Comparison of ENCODE assay signal across 35 cellular contexts in genomic region chr16:5315914-5316313, GRCh38.
"Had no signal": no experiment of that assay in that cellular context is flagged by ENCODE, and none has a peak within 500 bp of the region (broad histone marks: within the 10 kb centered on the region; RNA-seq: fewer than 3 reads in every experiment).

No MANE protein-coding gene starts in this region.

- H3K27me3 ChIP-seq: MG63 had no signal

- H3K36me3 ChIP-seq: MG63 had no signal

- H3K9ac ChIP-seq: KMS-11 had no signal

- H3K4me2 ChIP-seq: KMS-11 had no signal

- H3K27ac ChIP-seq: KMS-11 had no signal

- H3K4me3 ChIP-seq: MG63 had no signal

- DNase-seq: Karpas-422, Kasumi-1, MG63, MM.1S, MV-4-11, NCI-H1048, NCI-H1092, NCI-H1092 treated with DMSO at 0.1 percent for 48 hours, NCI-H1105, NCI-H1105 treated with DMSO at 0.1 percent for 48 hours, NCI-H1417, NCI-H1417 treated with DMSO at 0.1 percent for 48 hours, NCI-H1436, NCI-H1436 treated with DMSO at 0.1 percent for 48 hours, NCI-H146, NCI-H1694, NCI-H1694 treated with DMSO at 0.1 percent for 48 hours, NCI-H187, NCI-H187 treated with DMSO at 0.1 percent for 48 hours, NCI-H1930, NCI-H2029, NCI-H2029 treated with DMSO at 0.1 percent for 48 hours, NCI-H2081, NCI-H2081 treated with DMSO at 0.1 percent for 48 hours, NCI-H2107, NCI-H2171, NCI-H2171 treated with DMSO at 0.1 percent for 48 hours, NCI-H2227 treated with DMSO at 0.1 percent for 48 hours, NCI-H345, NCI-H446, NCI-H446 treated with DMSO at 0.1 percent for 48 hours, NCI-H510A, NCI-H510A treated with DMSO at 0.1 percent for 48 hours, NCI-H524 had no signal
